ENCODE assay signal across 11 cellular contexts in the genomic region with DNA sequence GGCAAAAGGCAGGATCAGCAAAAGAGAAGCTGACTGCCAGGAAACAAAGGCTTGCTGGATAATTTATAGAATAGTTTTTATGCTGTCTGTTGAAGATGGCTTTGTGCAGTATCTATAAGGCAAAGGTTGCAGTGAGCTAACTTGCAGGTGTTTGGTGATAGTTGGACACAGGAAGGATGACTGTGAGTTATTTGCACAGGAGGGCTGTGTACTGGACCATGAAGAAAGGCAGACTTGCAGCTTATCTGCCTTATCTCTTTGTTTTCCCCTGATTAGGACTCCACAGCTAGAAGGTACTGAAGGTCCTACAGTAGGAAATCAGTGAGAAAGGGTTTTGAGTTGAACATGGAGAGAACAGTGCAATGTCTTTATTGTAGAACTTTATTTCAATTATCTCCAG. TPM values are rescaled to one million over a fixed set of nuclear protein-coding genes. Genes with fewer than 3 reads are reported as not detected.
DNase-seq lines count a peak whose midpoint lies in the region; ATAC-seq and TF ChIP-seq lines count a peak whose summit lies in the region.
"Had no signal": no experiment of that assay in that cellular context is flagged by ENCODE, and none has a peak within 500 bp of the region (broad histone marks: within the 10 kb centered on the region; RNA-seq: fewer than 3 reads in every experiment).

No MANE protein-coding gene starts in this region.

- peaks cover 23% of the 10 kb centered on the region for H3K27me3 Mint-ChIP-seq in activated T-cell treated with anti-CD3 and anti-CD28 coated beads, Interleukin-2, amount 50 U/mL, for 4 hours (ENCODE audit: low read depth)
- H3K27me3 Mint-ChIP-seq in chondrocyte (ENCODE audit: low read depth) = peaks cover 24% of the 10 kb centered on the region
- H3K27me3 Mint-ChIP-seq in stimulated activated memory B cell treated with anti-CD40 and anti-IgM and Interleukin-4, amounts not matched to agents 10 μg/mL and 1 μg/mL and 100 μg/mL, for 72 hours = no peaks in the 10 kb centered on the region

- H3K4me1 Mint-ChIP-seq in activated T-cell treated with anti-CD3 and anti-CD28 coated beads, Interleukin-2, amount 50 U/mL, for 4 hours (ENCODE audit: low read depth) = peaks cover 12% of the 10 kb centered on the region
- peaks cover 8% of the 10 kb centered on the region for H3K4me1 Mint-ChIP-seq in chondrocyte (ENCODE audit: low read depth)
- H3K4me1 Mint-ChIP-seq in stimulated activated memory B cell treated with anti-CD40 and anti-IgM and Interleukin-4, amounts not matched to agents 10 μg/mL and 1 μg/mL and 100 μg/mL, for 72 hours = peaks cover 24% of the 10 kb centered on the region

- no peaks in the 10 kb centered on the region for H3K9me3 ChIP-seq in HUES64 (ENCODE audit: insufficient read depth, low read depth, low read length)
- H3K9me3 ChIP-seq: testis had no signal

- no peak overlapping the region for H3K9ac ChIP-seq in HUES64 (ENCODE audit: low read depth, low read length)

- ATAC-seq in activated T-cell treated with anti-CD3 and anti-CD28 coated beads, Interleukin-2, amount 50 U/mL, for 4 hours = peak in 1 of 2 donors; percentile 26
- ATAC-seq in stimulated activated memory B cell treated with anti-CD40 and anti-IgM and Interleukin-4, amounts not matched to agents 10 μg/mL and 1 μg/mL and 100 μg/mL, for 72 hours = peak; percentile 88
- no peak for ATAC-seq in foreskin keratinocyte

- H3K4me1 ChIP-seq in HUES64 (ENCODE audit: insufficient read depth, low read length) = 0 out of 2 replicates have a peak, but pooled peaks cover 3% of the 10 kb centered on the region
- no peaks in the 10 kb centered on the region for H3K4me1 ChIP-seq in foreskin keratinocyte
- H3K4me1 ChIP-seq: testis had no signal

- H3K4me3 Mint-ChIP-seq in activated T-cell treated with anti-CD3 and anti-CD28 coated beads, Interleukin-2, amount 50 U/mL, for 4 hours = peak overlapping the region; percentile 74
- H3K4me3 Mint-ChIP-seq in chondrocyte (ENCODE audit: unreplicated experiment) = peak overlapping the region; percentile 65
- peak overlapping the region; percentile 88 for H3K4me3 Mint-ChIP-seq in stimulated activated memory B cell treated with anti-CD40 and anti-IgM and Interleukin-4, amounts not matched to agents 10 μg/mL and 1 μg/mL and 100 μg/mL, for 72 hours

- H3K36me3 ChIP-seq in HUES64 (ENCODE audit: insufficient read depth, low read length) = no peaks in the 10 kb centered on the region

- no peaks in the 10 kb centered on the region for H3K9me3 Mint-ChIP-seq in activated T-cell treated with anti-CD3 and anti-CD28 coated beads, Interleukin-2, amount 50 U/mL, for 4 hours
- H3K9me3 Mint-ChIP-seq in chondrocyte (ENCODE audit: low read depth) = no peaks in the 10 kb centered on the region
- no peaks in the 10 kb centered on the region for H3K9me3 Mint-ChIP-seq in stimulated activated memory B cell treated with anti-CD40 and anti-IgM and Interleukin-4, amounts not matched to agents 10 μg/mL and 1 μg/mL and 100 μg/mL, for 72 hours

- no peak overlapping the region for H3K27ac Mint-ChIP-seq in chondrocyte (ENCODE audit: unreplicated experiment)
- peak overlapping the region; percentile 69 for H3K27ac Mint-ChIP-seq in stimulated activated memory B cell treated with anti-CD40 and anti-IgM and Interleukin-4, amounts not matched to agents 10 μg/mL and 1 μg/mL and 100 μg/mL, for 72 hours

- peak overlapping the region; percentile 53; the same call in 1 of the 2 replicates for H3K4me3 ChIP-seq in HUES64 (ENCODE audit: low read length)

- TF ChIP-seq CTCF in chondrocyte (IDR thresholded peaks at IDR 0.05) (no peak), foreskin keratinocyte (conservative IDR thresholded peaks at IDR 0.05) (no peak), GM13976 (IDR thresholded peaks at IDR 0.05; ENCODE audit: borderline replicate concordance, control extremely low read depth, extremely low read depth, insufficient read depth, missing control alignments) (no peak)

- in situ Hi-C loops in GM13976 (cut with MboI; ENCODE audit: low sequenced_read_pairs, unreplicated experiment) = no loop called here

- no peak overlapping the region for H3K27ac ChIP-seq in HUES64 (ENCODE audit: low read depth, low read length)
- H3K27ac ChIP-seq in foreskin keratinocyte = no peak overlapping the region
- H3K27ac ChIP-seq: testis had no signal

- H3K27me3 ChIP-seq in HUES64 (ENCODE audit: insufficient read depth, low read length) (peaks cover 48% of the 10 kb centered on the region), foreskin keratinocyte (peaks cover 66% of the 10 kb centered on the region)
- H3K27me3 ChIP-seq: testis had no signal

- DNase-seq in activated T-cell treated with anti-CD3 and anti-CD28 coated beads, Interleukin-2, amount 50 U/mL, for 4 hours = no peak
- no peak for DNase-seq in activated T-cell treated with anti-CD3 and anti-CD28 coated beads, Interleukin-2, amount 50 U/mL, for 1 hour
- DNase-seq in chondrocyte (ENCODE audit: low spot score) (no peak), NCI-H2081 treated with DMSO at 0.1 percent for 48 hours (lab: John Stamatoyannopoulos, UW) (no peak), foreskin keratinocyte (no peak), GM13976 (ENCODE audit: low spot score) (no peak)

- H3K36me3 Mint-ChIP-seq in activated T-cell treated with anti-CD3 and anti-CD28 coated beads, Interleukin-2, amount 50 U/mL, for 4 hours (ENCODE audit: insufficient read depth) = no peaks in the 10 kb centered on the region
- no peaks in the 10 kb centered on the region for H3K36me3 Mint-ChIP-seq in chondrocyte (ENCODE audit: low read depth)
- H3K36me3 Mint-ChIP-seq in stimulated activated memory B cell treated with anti-CD40 and anti-IgM and Interleukin-4, amounts not matched to agents 10 μg/mL and 1 μg/mL and 100 μg/mL, for 72 hours = peaks cover 8% of the 10 kb centered on the region

RNA-seq across cellular contexts. Expression of a gene that starts 2.1 kb away (rescaled TPM):
- under 1 TPM in 1 of 3 donors, not detected in 2; 0.10 TPM for total RNA-seq in activated T-cell treated with anti-CD3 and anti-CD28 coated beads, Interleukin-2, amount 50 U/mL, for 4 hours
- 0.15 TPM for polyA plus RNA-seq in HUES64 (2013, experiment 1 of 2)
- polyA plus RNA-seq in HUES64 (2013, experiment 2 of 2) = 0.25 TPM
- total RNA-seq in chondrocyte = not detected in 3 replicates
- not detected in 2 replicates for total RNA-seq in foreskin keratinocyte
- not detected in 2 replicates for polyA plus RNA-seq in foreskin keratinocyte
- total RNA-seq: fibroblast of lung, pulmonary artery endothelial cell had no signal
- polyA plus RNA-seq: fibroblast of lung had no signal

RNA-seq across cellular contexts. Expression of a gene that starts 36.0 kb away (rescaled TPM):
- total RNA-seq in activated T-cell treated with anti-CD3 and anti-CD28 coated beads, Interleukin-2, amount 50 U/mL, for 4 hours = 10 to 100 TPM; 63.4 to 73.4 (median 72.0) TPM
- polyA plus RNA-seq in HUES64 (2013, experiment 1 of 2) = 38.3 TPM
- 55.0 TPM for polyA plus RNA-seq in HUES64 (2013, experiment 2 of 2)
- 44.7 to 50.1 TPM (median 47.3 TPM) in 3 replicates for total RNA-seq in chondrocyte
- total RNA-seq in foreskin keratinocyte = 71.0 and 77.1 TPM in 2 replicates
- 35.9 and 43.7 TPM in 2 replicates for polyA plus RNA-seq in foreskin keratinocyte

RNA-seq across cellular contexts. Expression of a gene that starts 44.4 kb away (rescaled TPM):
- 10 to 100 TPM; 12.1 to 15.9 (median 12.5) TPM for total RNA-seq in activated T-cell treated with anti-CD3 and anti-CD28 coated beads, Interleukin-2, amount 50 U/mL, for 4 hours
- 6.9 TPM for polyA plus RNA-seq in HUES64 (2013, experiment 1 of 2)
- polyA plus RNA-seq in HUES64 (2013, experiment 2 of 2) = 6.1 TPM
- total RNA-seq in chondrocyte (28.3 to 33.6 TPM (median 33.3 TPM) in 3 replicates), foreskin keratinocyte (9.9 and 10.0 TPM in 2 replicates)
- polyA plus RNA-seq in foreskin keratinocyte = 5.9 and 6.4 TPM in 2 replicates
